ENCODE assay signal across 8 cellular contexts in the genomic region with DNA sequence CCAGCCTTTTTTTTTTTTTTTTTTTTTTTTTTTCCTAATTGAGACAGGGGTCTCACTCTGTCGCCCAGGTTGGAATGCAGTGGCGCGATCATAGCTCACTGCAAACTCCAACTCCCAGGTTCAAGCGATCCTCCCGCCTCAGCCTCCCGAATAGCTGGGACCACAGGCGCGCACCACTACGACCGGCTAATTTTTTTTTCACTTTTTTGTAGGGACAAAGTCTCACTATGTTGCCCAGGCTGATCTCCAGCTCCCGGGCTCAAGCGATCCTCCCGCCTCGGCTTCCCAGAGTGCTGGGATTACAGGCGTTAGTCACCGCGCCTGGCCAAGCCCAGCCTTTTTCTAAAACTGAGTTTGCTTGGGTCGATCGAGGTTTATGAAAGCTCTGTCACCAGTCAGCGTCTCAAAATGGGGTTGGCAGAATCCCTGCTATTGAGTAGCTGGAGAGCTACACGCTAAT. TPM values are rescaled to one million over a fixed set of nuclear protein-coding genes. Genes with fewer than 3 reads are reported as not detected.
DNase-seq lines count a peak whose midpoint lies in the region; ATAC-seq, FAIRE-seq and TF ChIP-seq lines count a peak whose summit lies in the region.

No MANE protein-coding gene starts in this region.

- ATAC-seq in A549, result peak in 1 of 2 experiments; percentile 6; a peak in 3 of 6 replicates
- peak in 1 of 2 donors; percentile 37 for ATAC-seq in upper lobe of left lung (ENCODE audit: low FRiP score in 2 of 2)
- ATAC-seq in HG02852 (IDR thresholded peaks at IDR 0.05; ENCODE audit: unreplicated experiment), result no peak

- H3K23ac ChIP-seq in mesendoderm (ENCODE audit: low read length), result no peak overlapping the region

- no peak overlapping the region for H4K5ac ChIP-seq in mesendoderm (ENCODE audit: low read length)

- no peak overlapping the region for H3K18ac ChIP-seq in mesendoderm (ENCODE audit: low read length)

- TF ChIP-seq CTCF in A549 (IDR thresholded peaks at IDR 0.05) (no peak), upper lobe of left lung (IDR thresholded peaks at IDR 0.05) (no peak)

- H3K36me3 ChIP-seq in GM23248 (ENCODE audit: low read depth) (no peaks in the 10 kb centered on the region), mesendoderm (ENCODE audit: control insufficient read depth, insufficient read depth, low read length) (no peaks in the 10 kb centered on the region), upper lobe of left lung (peaks cover 0 to 8% (median 0%) of the 10 kb centered on the region in 4 donors)

- no peak overlapping the region for H2BK15ac ChIP-seq in mesendoderm (replicated peaks; ENCODE audit: low read depth)

- H2AK5ac ChIP-seq in mesendoderm (ENCODE audit: low read length), result no peak overlapping the region

- H2BK120ac ChIP-seq in mesendoderm (ENCODE audit: low read depth, low read length), result no peak overlapping the region

- H2BK5ac ChIP-seq in mesendoderm (ENCODE audit: low read length), result no peak overlapping the region

- no peaks in the 10 kb centered on the region for H3K79me1 ChIP-seq in mesendoderm (ENCODE audit: low read length)

- H3K9me3 ChIP-seq in A549, result no peaks in the 10 kb centered on the region
- no peaks in the 10 kb centered on the region for H3K9me3 ChIP-seq in GM23248 (ENCODE audit: low read depth)
- H3K9me3 ChIP-seq in upper lobe of left lung, result no peaks in the 10 kb centered on the region

- peak overlapping the region; percentile 84 for H2AFZ ChIP-seq in GM23248

- H3K27me3 ChIP-seq in GM23248 (replicated peaks; ENCODE audit: insufficient read depth) (no peaks in the 10 kb centered on the region), mesendoderm (ENCODE audit: insufficient read depth, low read length, poor library complexity) (no peaks in the 10 kb centered on the region), upper lobe of left lung (no peaks in the 10 kb centered on the region)

- no peak for TF ChIP-seq POLR2A in A549 (IDR thresholded peaks at IDR 0.05; ENCODE audit: low read length)
- TF ChIP-seq POLR2A in upper lobe of left lung (IDR thresholded peaks at IDR 0.05), result no peak
- no peak for TF ChIP-seq POLR2A in GM12892 (IDR thresholded peaks at IDR 0.05; ENCODE audit: low read depth, low read length)

- peak overlapping the region; percentile 60 for H3K4ac ChIP-seq in mesendoderm (ENCODE audit: low read depth, low read length)

- FAIRE-seq in A549 (lab: Jason Lieb, UNC), result peak; percentile 43
- FAIRE-seq in GM12892 (lab: Jason Lieb, UNC), result no peak

- CTCF ChIA-PET in A549 (lab: Yijun Ruan, JAX), result interaction anchor here (1.0 to 3.1 kb wide), 4 partner anchors 9 to 19 kb away, joined by 3 to 17 read pairs (median 4); a partner anchor contains a TSS

- H3K56ac ChIP-seq in mesendoderm (ENCODE audit: low read length), result peak overlapping the region; percentile 85

- H3K4me2 ChIP-seq in A549 (peak overlapping the region; percentile 94), GM23248 (ENCODE audit: unreplicated experiment) (peak overlapping the region; percentile 96), mesendoderm (ENCODE audit: low read length) (peak overlapping the region; percentile 40)

- 1% methylated on average over 20 of the region's 21 CpGs for WGBS in A549 (ENCODE audit: missing lambda C conversion rate)
- WGBS in GM23248 (ENCODE audit: low coverage in 1 of 2, low lambda C conversion rate in 2 of 2, missing lambda C conversion rate in 2 of 2), 2 experiments, result 1 to 2% methylated on average over 20 to 21 of the region's 21 CpGs
- no CpG with 5 or more reads among the region's 21 CpGs for WGBS in mesendoderm (ENCODE audit: extremely low coverage, insufficient coverage, low lambda C conversion rate)
- WGBS in upper lobe of left lung, 2 donors, result 1 to 42% methylated on average over 14 to 20 of the region's 21 CpGs

- TF ChIP-seq EP300 in A549 (IDR thresholded peaks at IDR 0.05), result no peak
- no peak for TF ChIP-seq EP300 in upper lobe of left lung (IDR thresholded peaks at IDR 0.05)

- peaks cover 34% of the 10 kb centered on the region for H3K79me2 ChIP-seq in GM23248 (ENCODE audit: insufficient read depth)
- H3K79me2 ChIP-seq in mesendoderm (ENCODE audit: control insufficient read depth, insufficient read depth, low read length), result peaks cover 29% of the 10 kb centered on the region

- H3K4me3 ChIP-seq in A549 (peak overlapping the region; percentile 98), GM23248 (peak overlapping the region; percentile 77), mesendoderm (ENCODE audit: low read length) (no peak overlapping the region), upper lobe of left lung (peak overlapping the region; percentile 1 to 76 (median 64))

- H3K9me2 ChIP-seq in GM23248 (ENCODE audit: insufficient read depth), result no peaks in the 10 kb centered on the region

- TF ChIP-seq RAD21 in A549 (conservative IDR thresholded peaks at IDR 0.05 in 1 of 2, IDR thresholded peaks at IDR 0.05 in 1 of 2), result no peak

- peaks cover 11% of the 10 kb centered on the region for H3F3A ChIP-seq in GM23248 (ENCODE audit: insufficient read depth)

- H3K4me1 ChIP-seq in A549 (peaks cover 19% of the 10 kb centered on the region), GM23248 (ENCODE audit: insufficient read depth) (peaks cover 15% of the 10 kb centered on the region; the same call in 1 of the 2 replicates), mesendoderm (ENCODE audit: control insufficient read depth, low read depth, low read length) (no peaks in the 10 kb centered on the region), upper lobe of left lung (peaks cover 12 to 29% (median 14%) of the 10 kb centered on the region in 4 donors)

- H4K8ac ChIP-seq in mesendoderm (ENCODE audit: low read depth, low read length), result no peak overlapping the region

- H3K9ac ChIP-seq in GM23248, result peak overlapping the region; percentile 99
- peak overlapping the region; percentile 82 for H3K9ac ChIP-seq in mesendoderm (ENCODE audit: low read length)

- in situ Hi-C loops in GM23248 (cut with MboI), result no loop called here

- peak; percentile 35 to 41 for DNase-seq in A549 (ENCODE audit: low read depth in 1 of 2, low spot score in 1 of 2)
- DNase-seq in GM23248, result peak; percentile 86
- peak; percentile 35 for DNase-seq in SW480 (ENCODE audit: low spot score)
- peak; percentile 20 for DNase-seq in effector CD8-positive, alpha-beta T cell (lab: John Stamatoyannopoulos, UW)
- no peak for DNase-seq in mesendoderm
- no peak for DNase-seq in upper lobe of left lung
- no peak for DNase-seq in GM12892 (ENCODE audit: insufficient read length)

- POLR2A ChIA-PET in A549 (lab: Yijun Ruan, JAX), result interaction anchor here (0.6 to 3.6 kb wide), 13 partner anchors 11 to 964 kb away, joined by 3 to 40 read pairs (median 5); a partner anchor contains a TSS

- H4K20me1 ChIP-seq in GM23248 (ENCODE audit: insufficient read depth), result no peaks in the 10 kb centered on the region

- H3K27ac ChIP-seq in A549, result peak overlapping the region; percentile 82 to 99
- peak overlapping the region; percentile 100 for H3K27ac ChIP-seq in GM23248
- H3K27ac ChIP-seq in mesendoderm (ENCODE audit: low read depth, low read length), result peak overlapping the region; percentile 45
- peak overlapping the region; percentile 94 to 97 (median 96) for H3K27ac ChIP-seq in upper lobe of left lung

RNA-seq across cellular contexts. Expression of a gene that starts 1.3 kb away (rescaled TPM):
- polyA plus RNA-seq in A549 (2011; rRNA removed), result 57.7 and 65.6 TPM in 2 replicates
- 49.8 and 52.3 TPM in 2 replicates for polyA plus RNA-seq in A549 (2012; cell fraction: cytosol; rRNA removed)
- 94.0 and 113 TPM in 2 replicates for polyA plus RNA-seq in A549 (2012; cell fraction: nucleus; rRNA removed)
- polyA plus RNA-seq in A549 (2017; fragmentation: RNase III; extraction: RNeasy Plus Mini Kit Qiagen cat#74134 plus additional on column Dnase treatment), result 42.5 to 48.2 TPM (median 45.9 TPM) in 3 replicates
- 53.4 and 57.2 TPM in 2 replicates for polyA minus RNA-seq in A549 (2011; rRNA and poly(A)+ RNA removed)
- total RNA-seq in GM23248 (2014; rRNA removed; shearing (Covaris generic)), result 43.4 and 44.9 TPM in 2 replicates
- 27.0 and 30.9 TPM in 2 replicates for polyA plus RNA-seq in GM23248 (2016; fragmentation: Nextera tagmentation; extraction: Ambion mirVana)
- 36.6 TPM for polyA plus RNA-seq in mesendoderm (2013, experiment 1 of 2)
- 35.8 TPM for polyA plus RNA-seq in mesendoderm (2013, experiment 2 of 2)
- 100 to 1,000 TPM in 1 of 6 donors, 10 to 100 TPM in 5; 40.1 to 101 (median 49.6) TPM for total RNA-seq in upper lobe of left lung
- 34.2 TPM for polyA plus RNA-seq in GM12892 (2012; ENCODE audit: missing spikeins)

RNA-seq across cellular contexts. Expression of a gene that starts 13.0 kb away (rescaled TPM):
- polyA plus RNA-seq in A549 (2011; rRNA removed) (0.59 and 1.1 TPM in 2 replicates), A549 (2017; fragmentation: RNase III; extraction: RNeasy Plus Mini Kit Qiagen cat#74134 plus additional on column Dnase treatment) (0.69 to 0.79 TPM (median 0.77 TPM) in 3 replicates), GM23248 (2016; fragmentation: Nextera tagmentation; extraction: Ambion mirVana) (0.69 and 0.71 TPM in 2 replicates)
- 0.65 and 1.1 TPM in 2 replicates for polyA plus RNA-seq in A549 (2012; cell fraction: cytosol; rRNA removed)
- polyA plus RNA-seq in A549 (2012; cell fraction: nucleus; rRNA removed), result 8.6 and 9.5 TPM in 2 replicates
- polyA minus RNA-seq in A549 (2011; rRNA and poly(A)+ RNA removed), result 0.29 and 0.50 TPM in 2 replicates
- 0.65 and 1.5 TPM in 2 replicates for total RNA-seq in GM23248 (2014; rRNA removed; shearing (Covaris generic))
- polyA plus RNA-seq in mesendoderm (2013, experiment 1 of 2), result 1.4 TPM
- polyA plus RNA-seq in mesendoderm (2013, experiment 2 of 2), result 1.6 TPM
- 1 to 10 TPM in 3 of 6 donors, under 1 TPM in 3; 0.61 to 3.1 (median 1.2) TPM for total RNA-seq in upper lobe of left lung
- 0.68 TPM for polyA plus RNA-seq in GM12892 (2012; ENCODE audit: missing spikeins)

RNA-seq across cellular contexts. Expression of a gene that starts 39.8 kb away (rescaled TPM):
- polyA plus RNA-seq in A549 (2011; rRNA removed), result 8.2 and 8.5 TPM in 2 replicates
- polyA plus RNA-seq in A549 (2012; cell fraction: cytosol; rRNA removed), result 10.0 and 11.2 TPM in 2 replicates
- polyA plus RNA-seq in A549 (2012; cell fraction: nucleus; rRNA removed), result 18.2 and 21.9 TPM in 2 replicates
- polyA plus RNA-seq in A549 (2017; fragmentation: RNase III; extraction: RNeasy Plus Mini Kit Qiagen cat#74134 plus additional on column Dnase treatment), result 7.9 to 8.8 TPM (median 7.9 TPM) in 3 replicates
- polyA minus RNA-seq in A549 (2011; rRNA and poly(A)+ RNA removed), result 9.0 and 12.3 TPM in 2 replicates
- total RNA-seq in GM23248 (2014; rRNA removed; shearing (Covaris generic)), result 4.6 and 5.6 TPM in 2 replicates
- polyA plus RNA-seq in GM23248 (2016; fragmentation: Nextera tagmentation; extraction: Ambion mirVana), result 4.4 and 4.5 TPM in 2 replicates
- 55.7 TPM for polyA plus RNA-seq in mesendoderm (2013, experiment 1 of 2)
- polyA plus RNA-seq in mesendoderm (2013, experiment 2 of 2), result 57.8 TPM
- 10 to 100 TPM; 16.3 to 36.1 (median 26.2) TPM for total RNA-seq in upper lobe of left lung
- polyA plus RNA-seq in GM12892 (2012; ENCODE audit: missing spikeins), result 175 TPM

RNA-seq across cellular contexts. Expression of a gene that starts 43.4 kb away (rescaled TPM):
- 33.7 and 35.1 TPM in 2 replicates for polyA plus RNA-seq in A549 (2011; rRNA removed)
- 25.6 and 29.1 TPM in 2 replicates for polyA plus RNA-seq in A549 (2012; cell fraction: cytosol; rRNA removed)
- 66.7 and 82.8 TPM in 2 replicates for polyA plus RNA-seq in A549 (2012; cell fraction: nucleus; rRNA removed)
- 27.7 to 36.2 TPM (median 34.3 TPM) in 3 replicates for polyA plus RNA-seq in A549 (2017; fragmentation: RNase III; extraction: RNeasy Plus Mini Kit Qiagen cat#74134 plus additional on column Dnase treatment)
- 21.4 and 21.9 TPM in 2 replicates for polyA minus RNA-seq in A549 (2011; rRNA and poly(A)+ RNA removed)
- total RNA-seq in GM23248 (2014; rRNA removed; shearing (Covaris generic)), result 16.5 and 31.6 TPM in 2 replicates
- polyA plus RNA-seq in GM23248 (2016; fragmentation: Nextera tagmentation; extraction: Ambion mirVana), result 16.5 and 21.8 TPM in 2 replicates
- 16.5 TPM for polyA plus RNA-seq in mesendoderm (2013, experiment 1 of 2)
- 17.5 TPM for polyA plus RNA-seq in mesendoderm (2013, experiment 2 of 2)
- total RNA-seq in upper lobe of left lung, result 100 to 1,000 TPM in 1 of 6 donors, 10 to 100 TPM in 5; 37.5 to 140 (median 50.8) TPM
- polyA plus RNA-seq in GM12892 (2012; ENCODE audit: missing spikeins), result 37.8 TPM

RNA-seq across cellular contexts. Expression of a gene that starts 47.2 kb away (rescaled TPM):
- polyA plus RNA-seq in A549 (2011; rRNA removed) (39.4 and 64.2 TPM in 2 replicates), A549 (2017; fragmentation: RNase III; extraction: RNeasy Plus Mini Kit Qiagen cat#74134 plus additional on column Dnase treatment) (42.3 to 50.2 TPM (median 49.0 TPM) in 3 replicates), GM23248 (2016; fragmentation: Nextera tagmentation; extraction: Ambion mirVana) (54.6 and 55.5 TPM in 2 replicates)
- polyA plus RNA-seq in A549 (2012; cell fraction: cytosol; rRNA removed), result 47.0 and 62.4 TPM in 2 replicates
- polyA plus RNA-seq in A549 (2012; cell fraction: nucleus; rRNA removed), result 71.5 and 82.6 TPM in 2 replicates
- polyA minus RNA-seq in A549 (2011; rRNA and poly(A)+ RNA removed), result 53.2 and 68.1 TPM in 2 replicates
- 23.6 and 29.1 TPM in 2 replicates for total RNA-seq in GM23248 (2014; rRNA removed; shearing (Covaris generic))
- 15.8 TPM for polyA plus RNA-seq in mesendoderm (2013, experiment 1 of 2)
- 15.7 TPM for polyA plus RNA-seq in mesendoderm (2013, experiment 2 of 2)
- 10 to 100 TPM in 5 of 6 donors, 1 to 10 TPM in 1; 5.2 to 32.0 (median 23.3) TPM for total RNA-seq in upper lobe of left lung
- 8.3 TPM for polyA plus RNA-seq in GM12892 (2012; ENCODE audit: missing spikeins)

Comparison
In these comparisons a context has a peak if more than half of its experiments do, and no peak if none do; other contexts are left out.
1. DNase-seq: peak in A549 (2 of 2), GM23248 (single experiment), SW480 (single experiment) and effector CD8-positive, alpha-beta T cell (single experiment); none in mesendoderm (single experiment), upper lobe of left lung (0 of 2) and GM12892 (single experiment).
2. H3K27ac ChIP-seq: peak in every context shown above with its lines; median percentile 100 in GM23248; 96 in upper lobe of left lung; 90 in A549; 45 in mesendoderm.
3. H3K4me2 ChIP-seq: peak in every context shown above with its lines; median percentile 96 in GM23248; 94 in A549; 40 in mesendoderm.